ENCODE assay signal across 12 cellular contexts in genomic region chr5:179154991-179155955, GRCh38.
DNase-seq lines count a peak whose midpoint lies in the region; ATAC-seq and TF ChIP-seq lines count a peak whose summit lies in the region.
"Had no signal": no experiment of that assay in that cellular context is flagged by ENCODE, and none has a peak within 500 bp of the region (broad histone marks: within the 10 kb centered on the region; RNA-seq: fewer than 3 reads in every experiment).

No MANE protein-coding gene starts in this region.

- CTCF ChIA-PET in activated CD4-positive, alpha-beta T cell treated with anti-CD3 and anti-CD28 coated beads for 36 hours (lab: Charles Lee) = interaction anchor here (0.6 to 0.8 kb wide), 3 partner anchors 130 to 705 kb away, joined by 3 to 4 read pairs (median 3); no protein-coding TSS in a partner anchor
- CTCF ChIA-PET in activated CD4-positive, alpha-beta T cell treated with anti-CD3 and anti-CD28 coated beads, Interleukin-2, amount 10 ng/mL, durations not matched to agents 7 days and 5 days (lab: Charles Lee) = interaction anchor here (1.8 kb wide), 1 partner anchor 13 kb away, joined by 4 read pairs; no protein-coding TSS in a partner anchor
- CTCF ChIA-PET in HCT116 (lab: Charles Lee) = no interaction called here

- no peak for TF ChIP-seq CTCF in HCT116 (IDR thresholded peaks at IDR 0.05 in 2 of 3, conservative IDR thresholded peaks at IDR 0.05 in 1 of 3; ENCODE audit: borderline replicate concordance in 1 of 3, insufficient read depth in 1 of 3, low read depth in 2 of 3, low read length in 2 of 3)
- TF ChIP-seq CTCF in neural crest cell (conservative IDR thresholded peaks at IDR 0.05) = no peak
- TF ChIP-seq CTCF in thyroid gland (IDR thresholded peaks at IDR 0.05) = no peak

- no TSS peak for BruUV-seq in HCT116 (replicated peaks; lab: Mats Ljungman, UMichigan)

- H3K9ac ChIP-seq in HCT116 (ENCODE audit: low read length) = no peak overlapping the region

- no peak overlapping the region for H3K4me3 Mint-ChIP-seq in activated CD4-positive, alpha-beta T cell treated with anti-CD3 and anti-CD28 coated beads for 36 hours
- H3K4me3 Mint-ChIP-seq in activated CD4-positive, alpha-beta T cell treated with anti-CD3 and anti-CD28 coated beads, Interleukin-2, amount 10 ng/mL, durations not matched to agents 7 days and 5 days = no peak overlapping the region
- H3K4me3 Mint-ChIP-seq in neural crest cell = no peak overlapping the region

- H3K4me2 ChIP-seq in HCT116 (ENCODE audit: low read length) = no peak overlapping the region

- TF ChIP-seq RAD21 in HCT116 (IDR thresholded peaks at IDR 0.05; ENCODE audit: low read depth) = no peak

- H3K4me3 ChIP-seq in HCT116 (replicated peaks in 1 of 2; ENCODE audit: low read depth in 1 of 2, low read length in 2 of 2) (no peak overlapping the region), thyroid gland (replicated peaks in 1 of 3) (no peak overlapping the region)
- H3K4me3 ChIP-seq: SJSA1, tibial nerve had no signal

- DNase-seq in activated CD4-positive, alpha-beta T cell treated with anti-CD3 and anti-CD28 coated beads for 36 hours = peak; percentile 38
- no peak for DNase-seq in activated CD4-positive, alpha-beta T cell treated with anti-CD3 and anti-CD28 coated beads, Interleukin-2, amount 10 ng/mL, durations not matched to agents 7 days and 5 days
- DNase-seq in HCT116 (ENCODE audit: low read depth, low spot score) = no peak
- DNase-seq in SHP77 (lab: John Stamatoyannopoulos, UW) = peak; percentile 25 to 53
- no peak for DNase-seq in neural crest cell (ENCODE audit: low read depth, low spot score)
- DNase-seq in SW 1271 (lab: John Stamatoyannopoulos, UW) = no peak
- no peak for DNase-seq in thyroid gland
- DNase-seq: HCEC 1CT, NCI-H446 had no signal

- WGBS in thyroid gland, 2 donors = 72 to 74% methylated on average over 25 to 26 of the region's 27 CpGs

- H3K36me3 ChIP-seq in HCT116 (ENCODE audit: control insufficient read depth in 1 of 2, insufficient read depth in 2 of 2, low read length in 2 of 2) (no peaks in the 10 kb centered on the region), thyroid gland (no peaks in the 10 kb centered on the region)
- H3K36me3 ChIP-seq: SJSA1 had no signal

- H3K27me3 ChIP-seq in HCT116 (ENCODE audit: insufficient read depth, low read length) = no peaks in the 10 kb centered on the region
- no peaks in the 10 kb centered on the region for H3K27me3 ChIP-seq in thyroid gland
- H3K27me3 ChIP-seq: SJSA1, tibial nerve had no signal

- H3K9me3 Mint-ChIP-seq in activated CD4-positive, alpha-beta T cell treated with anti-CD3 and anti-CD28 coated beads for 36 hours (ENCODE audit: low read depth) = no peaks in the 10 kb centered on the region
- peaks cover under 1% of the 10 kb centered on the region for H3K9me3 Mint-ChIP-seq in activated CD4-positive, alpha-beta T cell treated with anti-CD3 and anti-CD28 coated beads, Interleukin-2, amount 10 ng/mL, durations not matched to agents 7 days and 5 days
- no peaks in the 10 kb centered on the region for H3K9me3 Mint-ChIP-seq in neural crest cell

- no peak overlapping the region for H3K27ac Mint-ChIP-seq in activated CD4-positive, alpha-beta T cell treated with anti-CD3 and anti-CD28 coated beads for 36 hours
- H3K27ac Mint-ChIP-seq in activated CD4-positive, alpha-beta T cell treated with anti-CD3 and anti-CD28 coated beads, Interleukin-2, amount 10 ng/mL, durations not matched to agents 7 days and 5 days = no peak overlapping the region
- peak overlapping the region; percentile 90 for H3K27ac Mint-ChIP-seq in neural crest cell (ENCODE audit: unreplicated experiment)

- RAD21 ChIA-PET in HCT116 (lab: Charles Lee; ENCODE audit: low non-redundant PET in 1 of 2, low total read pairs in 2 of 2, uncharacterized antibody in 2 of 2, unreplicated experiment in 2 of 2) = no interaction called here

- no peaks in the 10 kb centered on the region for H3K79me2 ChIP-seq in HCT116 (ENCODE audit: insufficient read depth, low read length)

- no peaks in the 10 kb centered on the region for H3K27me3 Mint-ChIP-seq in activated CD4-positive, alpha-beta T cell treated with anti-CD3 and anti-CD28 coated beads for 36 hours
- H3K27me3 Mint-ChIP-seq in activated CD4-positive, alpha-beta T cell treated with anti-CD3 and anti-CD28 coated beads, Interleukin-2, amount 10 ng/mL, durations not matched to agents 7 days and 5 days = no peaks in the 10 kb centered on the region
- no peaks in the 10 kb centered on the region for H3K27me3 Mint-ChIP-seq in neural crest cell (ENCODE audit: low read depth)

- no peaks in the 10 kb centered on the region for H4K20me1 ChIP-seq in HCT116 (ENCODE audit: insufficient read depth)

- POLR2A ChIA-PET in activated CD4-positive, alpha-beta T cell treated with anti-CD3 and anti-CD28 coated beads for 36 hours (lab: Charles Lee) = no interaction called here
- POLR2A ChIA-PET in activated CD4-positive, alpha-beta T cell treated with anti-CD3 and anti-CD28 coated beads, Interleukin-2, amount 10 ng/mL, durations not matched to agents 7 days and 5 days (lab: Charles Lee) = no interaction called here
- POLR2A ChIA-PET in HCT116 (lab: Charles Lee) = no interaction called here

- H3K4me1 ChIP-seq in HCT116 (ENCODE audit: control insufficient read depth in 1 of 2, insufficient read depth in 2 of 2, low read length in 2 of 2) (no peaks in the 10 kb centered on the region), thyroid gland (no peaks in the 10 kb centered on the region)
- H3K4me1 ChIP-seq: SJSA1, tibial nerve had no signal

- H3K27ac ChIP-seq in HCT116 (ENCODE audit: low read depth, low read length) (no peak overlapping the region), thyroid gland (no peak overlapping the region)
- H3K27ac ChIP-seq: SJSA1, tibial nerve had no signal

- H3K9me3 ChIP-seq in HCT116 (ENCODE audit: control insufficient read depth in 1 of 2, insufficient read depth in 1 of 2, low read depth in 1 of 2, low read length in 2 of 2) (no peaks in the 10 kb centered on the region), thyroid gland (no peaks in the 10 kb centered on the region)
- H3K9me3 ChIP-seq: tibial nerve had no signal

- TF ChIP-seq POLR2A in HCT116 (IDR thresholded peaks at IDR 0.05; ENCODE audit: borderline replicate concordance, extremely low read depth, insufficient read depth, insufficient read length) (no peak), thyroid gland (IDR thresholded peaks at IDR 0.05) (no peak)

- ATAC-seq in activated CD4-positive, alpha-beta T cell treated with anti-CD3 and anti-CD28 coated beads for 36 hours = peak; percentile 49
- ATAC-seq in HCT116 (peak; percentile 30; the same call in 1 of the 2 replicates), GM19328 (IDR thresholded peaks at IDR 0.05; ENCODE audit: unreplicated experiment) (no peak)

- no peak overlapping the region for H2AFZ ChIP-seq in HCT116 (ENCODE audit: low read depth, low read length, poor library complexity, severe bottlenecking)

- intact Hi-C loops in activated CD4-positive, alpha-beta T cell treated with anti-CD3 and anti-CD28 coated beads for 36 hours (cut with DNase I, micrococcal nuclease) = no loop called here
- intact Hi-C loops in HCT116 (cut with micrococcal nuclease) (no loop called here), thyroid gland (cut with DNase I) (no loop called here)

- no peaks in the 10 kb centered on the region for H3K36me3 Mint-ChIP-seq in activated CD4-positive, alpha-beta T cell treated with anti-CD3 and anti-CD28 coated beads for 36 hours (ENCODE audit: low read depth)
- no peaks in the 10 kb centered on the region for H3K36me3 Mint-ChIP-seq in activated CD4-positive, alpha-beta T cell treated with anti-CD3 and anti-CD28 coated beads, Interleukin-2, amount 10 ng/mL, durations not matched to agents 7 days and 5 days (ENCODE audit: low read depth)
- H3K36me3 Mint-ChIP-seq in neural crest cell (ENCODE audit: low read depth) = no peaks in the 10 kb centered on the region

- no peaks in the 10 kb centered on the region for H3K4me1 Mint-ChIP-seq in activated CD4-positive, alpha-beta T cell treated with anti-CD3 and anti-CD28 coated beads for 36 hours
- no peaks in the 10 kb centered on the region for H3K4me1 Mint-ChIP-seq in activated CD4-positive, alpha-beta T cell treated with anti-CD3 and anti-CD28 coated beads, Interleukin-2, amount 10 ng/mL, durations not matched to agents 7 days and 5 days
- H3K4me1 Mint-ChIP-seq in neural crest cell = peaks cover 14% of the 10 kb centered on the region

- no peaks in the 10 kb centered on the region for H3K9me2 ChIP-seq in HCT116 (ENCODE audit: insufficient read depth)

TF ChIP-seq in HCT116, 20 proteins besides CTCF, POLR2A, EP300 and RAD21 (continues in another document):
- TF ChIP-seq FOSL1 (IDR thresholded peaks at IDR 0.05; ENCODE audit: low read depth) (no peak), EZH2phosphoT487 (IDR thresholded peaks at IDR 0.05; ENCODE audit: borderline replicate concordance) (no peak), JUND (IDR thresholded peaks at IDR 0.05) (no peak), CEBPB (IDR thresholded peaks at IDR 0.05; ENCODE audit: low read depth) (no peak), TCF7L2 (IDR thresholded peaks at IDR 0.05; ENCODE audit: borderline replicate concordance, extremely low read depth, insufficient read depth, insufficient read length) (no peak), ZFX (IDR thresholded peaks at IDR 0.05) (no peak), YY1 (IDR thresholded peaks at IDR 0.05; ENCODE audit: extremely low read depth, insufficient replicate concordance, low read depth, low read length) (no peak), ELF1 (IDR thresholded peaks at IDR 0.05; ENCODE audit: borderline replicate concordance, low read depth) (no peak), SP1 (IDR thresholded peaks at IDR 0.05; ENCODE audit: low read depth) (no peak), SIN3A (IDR thresholded peaks at IDR 0.05; ENCODE audit: low read depth) (no peak), CBX3 (IDR thresholded peaks at IDR 0.05; ENCODE audit: low read depth) (no peak)

Comparison
In these comparisons a context has a peak if more than half of its experiments do, and no peak if none do; other contexts are left out.
1. DNase-seq: peak in activated CD4-positive, alpha-beta T cell treated with anti-CD3 and anti-CD28 coated beads for 36 hours (single experiment) and SHP77 (2 of 2); none in activated CD4-positive, alpha-beta T cell treated with anti-CD3 and anti-CD28 coated beads, Interleukin-2, amount 10 ng/mL, durations not matched to agents 7 days and 5 days (single experiment), HCT116 (single experiment), neural crest cell (single experiment), SW 1271 (0 of 2) and thyroid gland (0 of 2).